ENCODE assay signal across 8 cellular contexts in genomic region chr2:101252408-101253012, GRCh38. TPM values are rescaled to one million over a fixed set of nuclear protein-coding genes. Genes with fewer than 3 reads are reported as not detected.
DNase-seq lines count a peak whose midpoint lies in the region; ATAC-seq and TF ChIP-seq lines count a peak whose summit lies in the region.

CNOT11 (plus strand) TSS chr2:101252886; CDS start chr2:101252965, 79 bp downstream.

- H3K27ac ChIP-seq in coronary artery: peak within 1 kb of the TSS; percentile 87 to 94

- H3K9me3 Mint-ChIP-seq in activated CD4-positive, alpha-beta T cell treated with anti-CD3 and anti-CD28 coated beads, Interleukin-2, amount 10 ng/mL, durations not matched to agents 24 days and 14 days: no peaks in the 10 kb centered on the region

- H3K36me3 Mint-ChIP-seq in activated CD4-positive, alpha-beta T cell treated with anti-CD3 and anti-CD28 coated beads, Interleukin-2, amount 10 ng/mL, durations not matched to agents 24 days and 14 days (ENCODE audit: low read depth): peaks cover 27% of the 10 kb centered on the region

- H3K27ac Mint-ChIP-seq in activated CD4-positive, alpha-beta T cell treated with anti-CD3 and anti-CD28 coated beads, Interleukin-2, amount 10 ng/mL, durations not matched to agents 24 days and 14 days: peak within 1 kb of the TSS; percentile 96

- no peaks in the 10 kb centered on the region for H3K27me3 ChIP-seq in BJ (ENCODE audit: control insufficient read depth, insufficient read depth, low read length)

- H3K27me3 Mint-ChIP-seq in activated CD4-positive, alpha-beta T cell treated with anti-CD3 and anti-CD28 coated beads, Interleukin-2, amount 10 ng/mL, durations not matched to agents 24 days and 14 days: no peaks in the 10 kb centered on the region

- POLR2A ChIA-PET in BJ (lab: Charles Lee): interaction anchor here (0.7 kb wide), 1 partner anchor 249 kb away, joined by 3 read pairs; no protein-coding TSS in a partner anchor

- H3K4me3 Mint-ChIP-seq in activated CD4-positive, alpha-beta T cell treated with anti-CD3 and anti-CD28 coated beads, Interleukin-2, amount 10 ng/mL, durations not matched to agents 24 days and 14 days: peak within 1 kb of the TSS; percentile 93

- H3K4me1 Mint-ChIP-seq in activated CD4-positive, alpha-beta T cell treated with anti-CD3 and anti-CD28 coated beads, Interleukin-2, amount 10 ng/mL, durations not matched to agents 24 days and 14 days: peaks cover 44% of the 10 kb centered on the region

- H3K36me3 ChIP-seq in BJ (ENCODE audit: control insufficient read depth, insufficient read depth, low read length): no peaks in the 10 kb centered on the region

- CTCF ChIA-PET in BJ (lab: Yijun Ruan, JAX): interaction anchor here (1.1 to 2.2 kb wide), 3 partner anchors 12 to 47 kb away, joined by 3 to 10 read pairs (median 4); no protein-coding TSS in a partner anchor

- H3K4me3 ChIP-seq in BJ (ENCODE audit: low read depth, low read length) (peak within 1 kb of the TSS; percentile 96), coronary artery (peak within 1 kb of the TSS; percentile 90)

- intact Hi-C loops in activated CD4-positive, alpha-beta T cell treated with anti-CD3 and anti-CD28 coated beads, Interleukin-2, amount 10 ng/mL, durations not matched to agents 24 days and 14 days (cut with micrococcal nuclease): loop anchor here (1.0 to 5.0 kb wide), 6 partner anchors 20 to 690 kb away; partner anchors contain the start of genes MAP4K4, PDCL3, RPL31 and TBC1D8

- DNase-seq in BJ (ENCODE audit: low read depth) (peak; percentile 91), NCI-H526 treated with DMSO at 0.1 percent for 48 hours (lab: John Stamatoyannopoulos, UW) (peak; percentile 94), coronary artery (ENCODE audit: low spot score) (peak; percentile 98), left lobe of liver (ENCODE audit: low spot score) (peak; percentile 99)
- peak; percentile 99 for DNase-seq in activated CD4-positive, alpha-beta T cell treated with anti-CD3 and anti-CD28 coated beads, Interleukin-2, amount 10 ng/mL, durations not matched to agents 24 days and 14 days
- peak; percentile 99 for DNase-seq in stimulated activated CD4-positive, alpha-beta T cell treated with anti-CD3 and anti-CD28 coated beads, Interleukin-2, amount 100 ng/mL, for 4 hours (ENCODE audit: low read depth)

- ATAC-seq in GM19324 (IDR thresholded peaks at IDR 0.05; ENCODE audit: low FRiP score, unreplicated experiment): peak; percentile 87
- peak; percentile 77 for ATAC-seq in HG03469 (IDR thresholded peaks at IDR 0.05; ENCODE audit: unreplicated experiment)
- peak; percentile 90 for ATAC-seq in left lobe of liver

- TF ChIP-seq CTCF in BJ (IDR thresholded peaks at IDR 0.05; ENCODE audit: insufficient read depth, low read depth, low read length) (no peak), coronary artery (IDR thresholded peaks at IDR 0.05) (no peak)

RNA-seq across cellular contexts. Expression of gene CNOT11, which starts in this region (rescaled TPM):
- polyA plus RNA-seq in BJ (2011; rRNA removed): 63.0 and 68.6 TPM in 2 replicates
- polyA minus RNA-seq in BJ (2011; rRNA and poly(A)+ RNA removed): 29.8 and 37.1 TPM in 2 replicates
- 65.0 and 69.6 TPM in 2 replicates for total RNA-seq in activated CD4-positive, alpha-beta T cell treated with anti-CD3 and anti-CD28 coated beads, Interleukin-2, amount 10 ng/mL, durations not matched to agents 24 days and 14 days
- 17.8 TPM for total RNA-seq in left lobe of liver

Comparison
In these comparisons a context has a peak if more than half of its experiments do, and no peak if none do; other contexts are left out.
1. Peak in every context shown above with its lines: DNase-seq, ATAC-seq, H3K4me3 ChIP-seq and H3K27ac ChIP-seq.